ENCODE assay signal across 1 cellular context in genomic region chr19:13154911-13155471, GRCh38.
TF ChIP-seq lines count a peak whose summit lies in the region.

No MANE protein-coding gene starts in this region.

TF ChIP-seq in HEK293, 187 proteins besides CTCF, POLR2A, EP300 and RAD21 (continued from another document):
- TF ChIP-seq PRDM6 (tag by site-specific recombination; IDR thresholded peaks at IDR 0.05) (no peak), KLF16 (tag by site-specific recombination; IDR thresholded peaks at IDR 0.05) (0 out of 2 replicates have a peak, but pooled peaks have one; percentile 33), ZNF580 (tag by site-specific recombination; IDR thresholded peaks at IDR 0.05) (peak; percentile 62; the same call in 1 of the 2 replicates), ZNF148 (tag by site-specific recombination; IDR thresholded peaks at IDR 0.05; ENCODE audit: borderline replicate concordance) (no peak), ZBTB48 (tag by site-specific recombination; IDR thresholded peaks at IDR 0.05) (peak; percentile 43; the same call in 1 of the 2 replicates), ZNF837 (tag by site-specific recombination; IDR thresholded peaks at IDR 0.05) (no peak), ZNF645 (tag by site-specific recombination; IDR thresholded peaks at IDR 0.05) (no peak), TCF7L2 (IDR thresholded peaks at IDR 0.05; ENCODE audit: borderline replicate concordance, low read depth, low read length) (peak; percentile 32; the same call in 1 of the 2 replicates)
- TF ChIP-seq, protein P1, sequence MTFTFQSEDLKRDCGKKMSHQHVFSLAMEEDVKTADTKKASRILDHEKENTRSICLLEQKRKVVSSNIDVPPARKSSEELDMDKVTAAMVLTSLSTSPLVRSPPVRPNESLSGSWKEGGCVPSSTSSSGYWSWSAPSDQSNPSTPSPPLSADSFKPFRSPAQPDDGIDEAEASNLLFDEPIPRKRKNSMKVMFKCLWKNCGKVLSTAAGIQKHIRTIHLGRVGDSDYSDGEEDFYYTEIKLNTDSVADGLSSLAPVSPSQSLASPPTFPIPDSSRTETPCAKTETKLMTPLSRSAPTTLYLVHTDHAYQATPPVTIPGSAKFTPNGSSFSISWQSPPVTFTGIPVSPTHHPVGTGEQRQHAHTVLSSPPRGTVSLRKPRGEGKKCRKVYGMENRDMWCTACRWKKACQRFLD (tag by site-specific recombination; IDR thresholded peaks at IDR 0.05): no peak
